8 cellular contexts compared by ENCODE assay signal in the genomic region with DNA sequence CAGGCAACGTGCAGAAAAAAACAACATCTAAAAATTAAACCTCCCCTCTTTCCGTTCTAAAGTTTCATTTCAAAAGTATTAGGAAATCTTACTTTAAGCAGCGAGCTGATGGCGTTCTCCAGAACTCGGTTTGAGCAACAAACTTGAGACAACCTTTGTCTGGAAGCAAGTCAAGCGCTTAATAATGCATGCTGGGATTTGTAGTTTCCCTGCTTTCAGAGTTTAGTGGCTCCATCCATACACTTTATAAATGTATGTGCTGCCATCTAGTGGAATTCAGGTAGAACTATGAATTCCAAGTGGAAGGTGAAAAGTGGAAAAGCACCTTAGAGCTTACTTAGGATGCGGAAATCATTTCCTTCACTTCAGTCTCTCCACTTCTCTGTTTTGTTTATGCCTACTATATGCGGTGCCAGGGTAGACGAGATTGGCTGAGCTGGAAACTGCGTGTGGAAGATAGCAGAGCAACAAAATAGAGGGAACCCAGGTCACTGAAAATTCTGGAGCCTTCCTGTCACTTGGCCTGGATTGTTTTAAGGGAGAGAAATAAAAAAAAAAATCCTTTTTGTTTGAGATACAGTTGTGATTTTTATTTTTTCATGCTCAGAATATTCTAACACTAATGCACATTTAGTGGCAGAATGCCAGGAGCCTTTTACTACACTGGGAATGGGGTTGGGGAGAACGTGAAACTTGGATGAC. TPM values are rescaled to one million over a fixed set of nuclear protein-coding genes. Genes with fewer than 3 reads are reported as not detected.
DNase-seq lines count a peak whose midpoint lies in the region; ATAC-seq and TF ChIP-seq lines count a peak whose summit lies in the region.

Gene BDH2 (minus strand): TSS at position 144 of the 702 bp plus-strand sequence. CDS start 3,580 bp downstream, outside the sequence.

- H3K9me3 ChIP-seq in AG04450 (ENCODE audit: control insufficient read depth, insufficient read depth, low read length): no peaks in the 10 kb centered on the region

- peaks cover 3% of the 10 kb centered on the region for H3K36me3 Mint-ChIP-seq in T-cell

- in situ Hi-C loops in T47D (cut with HindIII; ENCODE audit: low pct_unique_long_range_greater_than_20kb, low sequenced_read_pairs): no loop called here

- no peaks in the 10 kb centered on the region for H3K9me3 Mint-ChIP-seq in T-cell

- DNase-seq in AG04450 (ENCODE audit: low read depth, low spot score) (peak; percentile 90), NCI-H1417 treated with DMSO at 0.1 percent for 48 hours (lab: John Stamatoyannopoulos, UW) (peak; percentile 77), T-cell (peak in 31 of 34 experiments; percentile 6 to 71 (median 39)), T47D (ENCODE audit: low read depth in 1 of 2, low spot score in 1 of 2) (peak; percentile 55 to 91), iPS DF 4.7 (ENCODE audit: extremely low read depth, low spot score) (peak; percentile 86), retina (peak; percentile 83)

- H3K27ac ChIP-seq in AG04450 (ENCODE audit: low read depth, low read length): no peak within 1 kb of the TSS

- H3K27ac Mint-ChIP-seq in T-cell: peak within 1 kb of the TSS; percentile 87

- CTCF ChIA-PET in AG04450 (lab: Charles Lee) (interaction anchor here (0.6 to 4.5 kb wide), 45 partner anchors 9 to 842 kb away, joined by 3 to 30 read pairs (median 3); partner anchors contain the start of genes SLC9B1 and SLC9B2), T-cell (lab: Charles Lee) (interaction anchor here (0.5 to 2.8 kb wide), 20 partner anchors 8 to 1422 kb away, joined by 3 to 16 read pairs (median 4); partner anchors contain the start of genes SLC9B1 (in 1 of the 2) and SLC9B2 (in 1 of the 2))

- POLR2A ChIA-PET in AG04450 (lab: Yijun Ruan, JAX): no interaction called here
- POLR2A ChIA-PET in T-cell (lab: Charles Lee): interaction anchor here (0.5 to 1.2 kb wide), 3 partner anchors 24 to 1759 kb away, joined by 3 read pairs; no protein-coding TSS in a partner anchor

- peaks cover 31 to 35% (median 32%) of the 10 kb centered on the region in 3 donors for H3K4me1 Mint-ChIP-seq in T-cell

- ATAC-seq in GM18499 (IDR thresholded peaks at IDR 0.05; ENCODE audit: insufficient read depth, unreplicated experiment) (peak; percentile 97), HG02885 (IDR thresholded peaks at IDR 0.05; ENCODE audit: poor library complexity, unreplicated experiment) (peak; percentile 99), T-cell (replicated peaks in 1 of 4) (peak; percentile 96 to 100 (median 98))

- H3K27me3 ChIP-seq in AG04450 (ENCODE audit: control insufficient read depth, insufficient read depth, low read length): no peaks in the 10 kb centered on the region

- H3K4me3 Mint-ChIP-seq in T-cell: peak within 1 kb of the TSS; percentile 80 to 90 (median 82)

- H3K4me3 ChIP-seq in AG04450 (ENCODE audit: low read depth, low read length): peak within 1 kb of the TSS; percentile 61

- H3K27me3 Mint-ChIP-seq in T-cell: no peaks in the 10 kb centered on the region

- TF ChIP-seq CTCF in AG04450 (IDR thresholded peaks at IDR 0.05; ENCODE audit: low read depth, low read length): peak; percentile 67

RNA-seq across cellular contexts. Expression of gene BDH2, which starts in this region (rescaled TPM):
- polyA plus RNA-seq in AG04450 (2011; rRNA removed): 94.4 and 109 TPM in 2 replicates
- polyA minus RNA-seq in AG04450 (2011; rRNA and poly(A)+ RNA removed): 22.2 and 28.9 TPM in 2 replicates
- total RNA-seq in T-cell: 10 to 100 TPM; 11.4 to 22.6 (median 18.5) TPM

Comparison
In these comparisons a context has a peak if more than half of its experiments do, and no peak if none do; other contexts are left out.
1. DNase-seq: peak in every context shown above with its lines; median percentile 90 in AG04450; 86 in iPS DF 4.7; 83 in retina; 77 in NCI-H1417 treated with DMSO at 0.1 percent for 48 hours; 73 in T47D; 39 in T-cell.